ENCODE assay signal across 1 cellular context in genomic region chrX:10773318-10773717, GRCh38.
TF ChIP-seq lines count a peak whose summit lies in the region.

No MANE protein-coding gene starts in this region.

TF ChIP-seq in A549, 52 proteins besides CTCF, POLR2A, EP300 and RAD21 (continued from another document):
- TF ChIP-seq JUNB (IDR thresholded peaks at IDR 0.05), result no peak
- TF ChIP-seq KDM1A (IDR thresholded peaks at IDR 0.05; ENCODE audit: low read depth), result no peak
- TF ChIP-seq MAZ (IDR thresholded peaks at IDR 0.05; ENCODE audit: borderline replicate concordance, low read depth, low read length), result no peak
- no peak for TF ChIP-seq ZNF302 (CRISPR knock-in tag; IDR thresholded peaks at IDR 0.05)
- TF ChIP-seq ZC3H11A (IDR thresholded peaks at IDR 0.05), result no peak
- TF ChIP-seq PBX3 (IDR thresholded peaks at IDR 0.05), result no peak
- TF ChIP-seq RNF2 (IDR thresholded peaks at IDR 0.05; ENCODE audit: borderline replicate concordance, low read depth), result no peak
- TF ChIP-seq CEBPB (IDR thresholded peaks at IDR 0.05), result no peak
- no peak for TF ChIP-seq RCOR1 (IDR thresholded peaks at IDR 0.05; ENCODE audit: low read depth, low read length)
- TF ChIP-seq CHD2 (IDR thresholded peaks at IDR 0.05; ENCODE audit: low read length, partially characterized antibody), result no peak
- TF ChIP-seq CBX2 (IDR thresholded peaks at IDR 0.05; ENCODE audit: borderline replicate concordance, low read depth), result no peak
- TF ChIP-seq FOSB (CRISPR knock-in tag; IDR thresholded peaks at IDR 0.05), result no peak
- TF ChIP-seq TFCP2L1 (CRISPR knock-in tag; IDR thresholded peaks at IDR 0.05), result no peak
